8 cellular contexts compared by ENCODE assay signal in genomic region chr9:113580041-113580953, GRCh38.
DNase-seq lines count a peak whose midpoint lies in the region; ATAC-seq and TF ChIP-seq lines count a peak whose summit lies in the region.

No MANE protein-coding gene starts in this region.

- peak overlapping the region; percentile 75 to 92 (median 82) for H3K4me3 Mint-ChIP-seq in CD4-positive, alpha-beta memory T cell
- peak overlapping the region; percentile 79 for H3K4me3 Mint-ChIP-seq in activated T-helper 2 cell treated with anti-CD3 and anti-CD28 coated beads, Interferon-gamma antibody, Interleukin-2, Interleukin-4, amounts not matched to agents 10 μg/mL and 5 μg/mL and 100 μg/mL, durations not matched to agents 14 hours and 24 hours and 36 hours (ENCODE audit: low read depth)

- peak; percentile 44 to 76 (median 56) for DNase-seq in CD4-positive, alpha-beta memory T cell
- DNase-seq in NCI-H2029 treated with DMSO at 0.1 percent for 48 hours (lab: John Stamatoyannopoulos, UW) (peak; percentile 92), cardiac muscle cell (ENCODE audit: low read depth in 1 of 2, low spot score in 1 of 2) (peak in 1 of 2 donors; percentile 76), DMS153 (lab: John Stamatoyannopoulos, UW) (no peak)
- peak; percentile 40 for DNase-seq in activated T-helper 2 cell treated with anti-CD3 and anti-CD28 coated beads, Interferon-gamma antibody, Interleukin-2, Interleukin-4, amounts not matched to agents 10 μg/mL and 5 μg/mL and 100 μg/mL, durations not matched to agents 14 hours and 24 hours and 36 hours (ENCODE audit: low spot score)

- no peaks in the 10 kb centered on the region for H3K27me3 Mint-ChIP-seq in CD4-positive, alpha-beta memory T cell
- H3K27me3 Mint-ChIP-seq in activated T-helper 2 cell treated with anti-CD3 and anti-CD28 coated beads, Interferon-gamma antibody, Interleukin-2, Interleukin-4, amounts not matched to agents 10 μg/mL and 5 μg/mL and 100 μg/mL, durations not matched to agents 14 hours and 24 hours and 36 hours (ENCODE audit: low read depth) = no peaks in the 10 kb centered on the region

- H3K36me3 Mint-ChIP-seq in CD4-positive, alpha-beta memory T cell = peaks cover 18 to 27% of the 10 kb centered on the region in 2 donors
- H3K36me3 Mint-ChIP-seq in activated T-helper 2 cell treated with anti-CD3 and anti-CD28 coated beads, Interferon-gamma antibody, Interleukin-2, Interleukin-4, amounts not matched to agents 10 μg/mL and 5 μg/mL and 100 μg/mL, durations not matched to agents 14 hours and 24 hours and 36 hours (ENCODE audit: low read depth) = peaks cover 38% of the 10 kb centered on the region

- peak overlapping the region; percentile 88 to 98 (median 96) for H3K27ac Mint-ChIP-seq in CD4-positive, alpha-beta memory T cell
- peak overlapping the region; percentile 93 for H3K27ac Mint-ChIP-seq in activated T-helper 2 cell treated with anti-CD3 and anti-CD28 coated beads, Interferon-gamma antibody, Interleukin-2, Interleukin-4, amounts not matched to agents 10 μg/mL and 5 μg/mL and 100 μg/mL, durations not matched to agents 14 hours and 24 hours and 36 hours

- peaks cover 56 to 91% (median 73%) of the 10 kb centered on the region in 4 donors for H3K4me1 Mint-ChIP-seq in CD4-positive, alpha-beta memory T cell
- peaks cover 68% of the 10 kb centered on the region for H3K4me1 Mint-ChIP-seq in activated T-helper 2 cell treated with anti-CD3 and anti-CD28 coated beads, Interferon-gamma antibody, Interleukin-2, Interleukin-4, amounts not matched to agents 10 μg/mL and 5 μg/mL and 100 μg/mL, durations not matched to agents 14 hours and 24 hours and 36 hours (ENCODE audit: low read depth)

- H3K27ac ChIP-seq in CD4-positive, alpha-beta memory T cell (ENCODE audit: low read depth, low read length) = peak overlapping the region; percentile 69
- H3K27ac ChIP-seq in cardiac muscle cell (peak overlapping the region; percentile 57), skin epidermis (peak overlapping the region in 20 of 21 experiments; percentile 39 to 87 (median 78))

- peak overlapping the region in 1 of 2 donors; percentile 47 for H3K4me3 ChIP-seq in CD4-positive, alpha-beta memory T cell (ENCODE audit: low read length in 2 of 2)
- no peak overlapping the region for H3K4me3 ChIP-seq in cardiac muscle cell
- H3K4me3 ChIP-seq in skin epidermis = peak overlapping the region in 2 of 7 experiments; percentile 10 to 15

- H3K9me3 Mint-ChIP-seq in CD4-positive, alpha-beta memory T cell = peaks cover 0 to 3% (median 0%) of the 10 kb centered on the region in 8 donors
- H3K9me3 Mint-ChIP-seq in activated T-helper 2 cell treated with anti-CD3 and anti-CD28 coated beads, Interferon-gamma antibody, Interleukin-2, Interleukin-4, amounts not matched to agents 10 μg/mL and 5 μg/mL and 100 μg/mL, durations not matched to agents 14 hours and 24 hours and 36 hours = no peaks in the 10 kb centered on the region

- CTCF ChIA-PET in CD4-positive, alpha-beta memory T cell (lab: Charles Lee; ENCODE audit: partially characterized antibody) = interaction anchor here (0.9 to 17.1 kb wide), 17 partner anchors 10 to 306 kb away, joined by 3 to 322 read pairs (median 16); partner anchors contain the start of genes ALAD, C9orf43, CDC26 and POLE3

- no peak for TF ChIP-seq CTCF in cardiac muscle cell (IDR thresholded peaks at IDR 0.05; ENCODE audit: low read depth, low read length)

- H3K4me1 ChIP-seq in CD4-positive, alpha-beta memory T cell (ENCODE audit: insufficient read depth, low read length) = peaks cover 65% of the 10 kb centered on the region
- H3K4me1 ChIP-seq in cardiac muscle cell (ENCODE audit: low read depth) = peaks cover 21% of the 10 kb centered on the region

- no peaks in the 10 kb centered on the region for H3K27me3 ChIP-seq in CD4-positive, alpha-beta memory T cell (ENCODE audit: insufficient read depth, low read length)
- H3K27me3 ChIP-seq in cardiac muscle cell = no peaks in the 10 kb centered on the region

- peaks cover 12% of the 10 kb centered on the region for H3K36me3 ChIP-seq in CD4-positive, alpha-beta memory T cell (ENCODE audit: insufficient read depth, low read length)
- peaks cover 9% of the 10 kb centered on the region for H3K36me3 ChIP-seq in cardiac muscle cell

- POLR2A ChIA-PET in CD4-positive, alpha-beta memory T cell (lab: Charles Lee; ENCODE audit: partially characterized antibody) = interaction anchor here (1.3 to 8.7 kb wide), 11 partner anchors 8 to 306 kb away, joined by 3 to 342 read pairs (median 10); partner anchors contain the start of genes ALAD, C9orf43, CDC26 and POLE3

- intact Hi-C loops in CD4-positive, alpha-beta memory T cell (cut with micrococcal nuclease) = no loop called here
- intact Hi-C loops in activated T-helper 2 cell treated with anti-CD3 and anti-CD28 coated beads, Interferon-gamma antibody, Interleukin-2, Interleukin-4, amounts not matched to agents 10 μg/mL and 5 μg/mL and 100 μg/mL, durations not matched to agents 14 hours and 24 hours and 36 hours (cut with micrococcal nuclease) = loop anchor here (2.0 kb wide), 1 partner anchor 305 kb away; the partner anchor contains the start of genes CDC26 and PRPF4

- H3K9me3 ChIP-seq in CD4-positive, alpha-beta memory T cell (ENCODE audit: control insufficient read depth in 1 of 2, low read length in 2 of 2) = no peaks in the 10 kb centered on the region
- H3K9me3 ChIP-seq in cardiac muscle cell (ENCODE audit: low read depth) = no peaks in the 10 kb centered on the region

- ATAC-seq in GM18511 (IDR thresholded peaks at IDR 0.05; ENCODE audit: unreplicated experiment) (no peak), HG03565 (IDR thresholded peaks at IDR 0.05; ENCODE audit: unreplicated experiment) (no peak)
